ENCODE assay signal across 8 cellular contexts in genomic region chr5:126868961-126869451, GRCh38.
DNase-seq lines count a peak whose midpoint lies in the region; ATAC-seq, FAIRE-seq and TF ChIP-seq lines count a peak whose summit lies in the region.

No MANE protein-coding gene starts in this region.

- H3K4me3 Mint-ChIP-seq in naive B cell: peak overlapping the region; percentile 53 to 92 (median 79)

- no peak for FAIRE-seq in urothelium cell line (lab: Jason Lieb, UNC)

- H3K27ac ChIP-seq in coronary artery: no peak overlapping the region

- peak overlapping the region; percentile 47 for H3K4me3 ChIP-seq in coronary artery

- peak overlapping the region; percentile 7 to 88 (median 22) for H3K27ac Mint-ChIP-seq in naive B cell

- peaks cover 14 to 23% of the 10 kb centered on the region in 2 donors for H3K36me3 Mint-ChIP-seq in naive B cell

- ATAC-seq in GM21717 (IDR thresholded peaks at IDR 0.05; ENCODE audit: unreplicated experiment) (peak; percentile 83), naive B cell (ENCODE audit: low read depth in 2 of 2) (peak; percentile 74 to 78)

- TF ChIP-seq CTCF in coronary artery (IDR thresholded peaks at IDR 0.05): no peak

- peaks cover 22 to 40% (median 23%) of the 10 kb centered on the region in 3 donors for H3K4me1 Mint-ChIP-seq in naive B cell

- peaks cover 0 to 2% (median 0%) of the 10 kb centered on the region in 7 donors for H3K9me3 Mint-ChIP-seq in naive B cell

- peak; percentile 8 for DNase-seq in ELR (ENCODE audit: low read depth)
- DNase-seq in NCI-H2227 (lab: John Stamatoyannopoulos, UW; ENCODE audit: unreplicated experiment): peak; percentile 56
- no peak for DNase-seq in coronary artery (ENCODE audit: low spot score)
- DNase-seq in naive B cell: peak; percentile 15
- DNase-seq in urothelium cell line (ENCODE audit: low spot score): no peak
- no peak for DNase-seq in NCI-H1048 (lab: John Stamatoyannopoulos, UW)
- DNase-seq in NCI-H82 treated with DMSO at 0.1 percent for 48 hours (lab: John Stamatoyannopoulos, UW; ENCODE audit: unreplicated experiment): no peak

- no peaks in the 10 kb centered on the region for H3K27me3 Mint-ChIP-seq in naive B cell

Comparison
In these comparisons a context has a peak if more than half of its experiments do, and no peak if none do; other contexts are left out.
1. DNase-seq: peak in ELR (single experiment), NCI-H2227 (single experiment) and naive B cell (single experiment); none in coronary artery (single experiment), urothelium cell line (single experiment), NCI-H1048 (single experiment) and NCI-H82 treated with DMSO at 0.1 percent for 48 hours (single experiment).